Comparison of ENCODE assay signal across 8 cellular contexts in the genomic region with DNA sequence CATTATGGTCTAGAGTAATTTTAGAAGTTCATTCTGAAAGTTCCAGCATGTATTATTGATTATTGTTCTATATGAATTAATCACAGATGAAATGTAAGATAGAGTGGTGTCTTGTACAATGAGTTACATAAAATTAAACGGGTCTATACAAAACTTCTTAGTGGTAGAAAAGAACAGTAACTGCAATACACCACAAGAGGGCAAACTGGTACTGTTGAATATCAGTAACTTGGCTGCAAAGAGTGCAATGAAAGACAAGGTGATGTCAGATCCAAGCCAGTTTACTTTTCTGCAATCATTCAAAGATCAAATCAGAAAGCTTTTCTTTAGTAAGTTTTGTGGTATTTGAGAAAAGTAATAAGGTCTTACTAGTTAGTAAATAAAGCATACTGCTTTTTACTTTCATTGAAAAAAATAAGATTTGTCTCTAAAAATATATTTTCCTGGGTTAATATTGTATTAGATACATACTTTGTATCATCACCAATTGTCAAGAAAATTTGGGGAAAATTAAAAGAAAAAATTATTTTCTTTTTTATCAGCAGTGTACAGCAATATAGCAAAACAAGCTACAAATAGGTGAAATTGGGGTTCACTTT.
DNase-seq lines count a peak whose midpoint lies in the region; ATAC-seq and TF ChIP-seq lines count a peak whose summit lies in the region.

No MANE protein-coding gene starts in this region.

- H3K4me2 ChIP-seq in SU-DHL-6 (ENCODE audit: low read depth, low read length, poor library complexity, severe bottlenecking): no peak overlapping the region
- no peak overlapping the region for H3K4me2 ChIP-seq in fibroblast of lung (ENCODE audit: extremely low read depth, insufficient read depth, low read length)
- no peak overlapping the region for H3K4me2 ChIP-seq in neural cell (ENCODE audit: low read length)

- H3K79me2 ChIP-seq in SU-DHL-6 (ENCODE audit: insufficient read depth, low read length) (no peaks in the 10 kb centered on the region), fibroblast of lung (ENCODE audit: control insufficient read depth, insufficient read depth, low read length) (no peaks in the 10 kb centered on the region), neural cell (replicated peaks; ENCODE audit: insufficient read depth, low read length) (no peaks in the 10 kb centered on the region)

- TF ChIP-seq CTCF in GM12875 (IDR thresholded peaks at IDR 0.05; ENCODE audit: borderline replicate concordance, insufficient read depth, low read depth, low read length) (peak; percentile 53; the same call in 1 of the 2 replicates), SU-DHL-6 (IDR thresholded peaks at IDR 0.05; ENCODE audit: insufficient read depth, low read length, poor library complexity, severe bottlenecking) (peak; percentile 64), fibroblast of lung (conservative IDR thresholded peaks at IDR 0.05 in 1 of 2, IDR thresholded peaks at IDR 0.05 in 1 of 2; ENCODE audit: low read depth in 1 of 2, low read length in 2 of 2) (peak; percentile 68 to 76), neural cell (IDR thresholded peaks at IDR 0.05; ENCODE audit: poor library complexity, severe bottlenecking) (peak; percentile 91)

- H3K27ac ChIP-seq in SU-DHL-6 (ENCODE audit: low read depth, low read length): no peak overlapping the region
- no peak overlapping the region for H3K27ac ChIP-seq in fibroblast of lung (ENCODE audit: insufficient read depth, low read length)
- H3K27ac ChIP-seq in neural cell (ENCODE audit: low read length): no peak overlapping the region

- TF ChIP-seq EP300 in neural cell (conservative IDR thresholded peaks at IDR 0.05; ENCODE audit: poor library complexity, severe bottlenecking): no peak

- no peaks in the 10 kb centered on the region for H4K20me1 ChIP-seq in SU-DHL-6 (ENCODE audit: low read depth, low read length)
- no peaks in the 10 kb centered on the region for H4K20me1 ChIP-seq in fibroblast of lung (ENCODE audit: control insufficient read depth, extremely low read depth, insufficient read depth, low read length)
- no peaks in the 10 kb centered on the region for H4K20me1 ChIP-seq in neural cell (ENCODE audit: insufficient read depth)

- peak; percentile 95 for TF ChIP-seq RAD21 in neural cell (conservative IDR thresholded peaks at IDR 0.05)

- H3K9me2 ChIP-seq in SU-DHL-6 (replicated peaks; ENCODE audit: insufficient read depth, low read length): no peaks in the 10 kb centered on the region
- no peaks in the 10 kb centered on the region for H3K9me2 ChIP-seq in neural cell (ENCODE audit: insufficient read depth, low read length)

- H3K27me3 ChIP-seq in SU-DHL-6 (ENCODE audit: low read length) (no peaks in the 10 kb centered on the region), fibroblast of lung (ENCODE audit: control insufficient read depth, insufficient read depth, low read length) (no peaks in the 10 kb centered on the region), neural cell (ENCODE audit: insufficient read depth, low read depth, low read length) (no peaks in the 10 kb centered on the region)

- ATAC-seq in HG02759 (IDR thresholded peaks at IDR 0.05; ENCODE audit: unreplicated experiment): peak; percentile 88

- H3K36me3 ChIP-seq in SU-DHL-6 (ENCODE audit: low read length) (no peaks in the 10 kb centered on the region), fibroblast of lung (ENCODE audit: control insufficient read depth, insufficient read depth, low read length) (no peaks in the 10 kb centered on the region), neural cell (ENCODE audit: insufficient read depth, low read length) (no peaks in the 10 kb centered on the region)

- no peak overlapping the region for H2AFZ ChIP-seq in SU-DHL-6 (ENCODE audit: low read depth, low read length, severe bottlenecking)
- H2AFZ ChIP-seq in fibroblast of lung (ENCODE audit: low read length): no peak overlapping the region
- H2AFZ ChIP-seq in neural cell (ENCODE audit: low read depth, low read length): no peak overlapping the region

- H3F3A ChIP-seq in SU-DHL-6 (ENCODE audit: insufficient read depth) (no peaks in the 10 kb centered on the region), neural cell (ENCODE audit: insufficient read depth, low read length, poor library complexity, severe bottlenecking) (no peaks in the 10 kb centered on the region)

- H3K4me3 ChIP-seq in GM12875 (ENCODE audit: low read depth, low read length) (no peak overlapping the region), SU-DHL-6 (ENCODE audit: insufficient read depth, low read length, poor library complexity, severe bottlenecking) (no peak overlapping the region), fibroblast of lung (replicated peaks in 1 of 4; ENCODE audit: control extremely low read depth in 1 of 4, insufficient read depth in 1 of 4, low read depth in 3 of 4, low read length in 4 of 4) (no peak overlapping the region), neural cell (ENCODE audit: low read length) (no peak overlapping the region)

- DNase-seq in AG08395 (ENCODE audit: low spot score) (peak; percentile 71), NCI-H1417 (lab: John Stamatoyannopoulos, UW) (peak; percentile 9 to 83 (median 69)), fibroblast of lung (ENCODE audit: low read depth in 2 of 2) (peak; percentile 65 to 83), HPDE6-E6E7 (ENCODE audit: extremely low spot score) (no peak)

- H3K9me3 ChIP-seq in SU-DHL-6 (ENCODE audit: insufficient read depth, low read length) (no peaks in the 10 kb centered on the region), fibroblast of lung (ENCODE audit: control insufficient read depth, insufficient read depth, low read depth, low read length) (no peaks in the 10 kb centered on the region), neural cell (ENCODE audit: low read length) (no peaks in the 10 kb centered on the region)

- no peak overlapping the region for H3K9ac ChIP-seq in SU-DHL-6 (ENCODE audit: low read length)
- no peak overlapping the region for H3K9ac ChIP-seq in fibroblast of lung (ENCODE audit: insufficient read depth, low read length)
- no peak overlapping the region for H3K9ac ChIP-seq in neural cell (ENCODE audit: low read length)

- no peaks in the 10 kb centered on the region for H3K4me1 ChIP-seq in fibroblast of lung (ENCODE audit: control insufficient read depth, extremely low read depth, insufficient read depth, low read length)

TF ChIP-seq in neural cell, 6 proteins besides CTCF, POLR2A, EP300 and RAD21:
- TF ChIP-seq SMC3 (conservative IDR thresholded peaks at IDR 0.05; ENCODE audit: poor library complexity) (peak; percentile 89), EZH2 (IDR thresholded peaks at IDR 0.05; ENCODE audit: borderline replicate concordance, insufficient read depth, low read length, poor library complexity, severe bottlenecking) (no peak), MXI1 (conservative IDR thresholded peaks at IDR 0.05; ENCODE audit: poor library complexity, severe bottlenecking) (no peak), TAF1 (IDR thresholded peaks at IDR 0.05; ENCODE audit: low read depth) (no peak)
- TF ChIP-seq, protein P1, sequence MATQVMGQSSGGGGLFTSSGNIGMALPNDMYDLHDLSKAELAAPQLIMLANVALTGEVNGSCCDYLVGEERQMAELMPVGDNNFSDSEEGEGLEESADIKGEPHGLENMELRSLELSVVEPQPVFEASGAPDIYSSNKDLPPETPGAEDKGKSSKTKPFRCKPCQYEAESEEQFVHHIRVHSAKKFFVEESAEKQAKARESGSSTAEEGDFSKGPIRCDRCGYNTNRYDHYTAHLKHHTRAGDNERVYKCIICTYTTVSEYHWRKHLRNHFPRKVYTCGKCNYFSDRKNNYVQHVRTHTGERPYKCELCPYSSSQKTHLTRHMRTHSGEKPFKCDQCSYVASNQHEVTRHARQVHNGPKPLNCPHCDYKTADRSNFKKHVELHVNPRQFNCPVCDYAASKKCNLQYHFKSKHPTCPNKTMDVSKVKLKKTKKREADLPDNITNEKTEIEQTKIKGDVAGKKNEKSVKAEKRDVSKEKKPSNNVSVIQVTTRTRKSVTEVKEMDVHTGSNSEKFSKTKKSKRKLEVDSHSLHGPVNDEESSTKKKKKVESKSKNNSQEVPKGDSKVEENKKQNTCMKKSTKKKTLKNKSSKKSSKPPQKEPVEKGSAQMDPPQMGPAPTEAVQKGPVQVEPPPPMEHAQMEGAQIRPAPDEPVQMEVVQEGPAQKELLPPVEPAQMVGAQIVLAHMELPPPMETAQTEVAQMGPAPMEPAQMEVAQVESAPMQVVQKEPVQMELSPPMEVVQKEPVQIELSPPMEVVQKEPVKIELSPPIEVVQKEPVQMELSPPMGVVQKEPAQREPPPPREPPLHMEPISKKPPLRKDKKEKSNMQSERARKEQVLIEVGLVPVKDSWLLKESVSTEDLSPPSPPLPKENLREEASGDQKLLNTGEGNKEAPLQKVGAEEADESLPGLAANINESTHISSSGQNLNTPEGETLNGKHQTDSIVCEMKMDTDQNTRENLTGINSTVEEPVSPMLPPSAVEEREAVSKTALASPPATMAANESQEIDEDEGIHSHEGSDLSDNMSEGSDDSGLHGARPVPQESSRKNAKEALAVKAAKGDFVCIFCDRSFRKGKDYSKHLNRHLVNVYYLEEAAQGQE (IDR thresholded peaks at IDR 0.05; ENCODE audit: borderline replicate concordance): no peak
